In the genomic region with DNA sequence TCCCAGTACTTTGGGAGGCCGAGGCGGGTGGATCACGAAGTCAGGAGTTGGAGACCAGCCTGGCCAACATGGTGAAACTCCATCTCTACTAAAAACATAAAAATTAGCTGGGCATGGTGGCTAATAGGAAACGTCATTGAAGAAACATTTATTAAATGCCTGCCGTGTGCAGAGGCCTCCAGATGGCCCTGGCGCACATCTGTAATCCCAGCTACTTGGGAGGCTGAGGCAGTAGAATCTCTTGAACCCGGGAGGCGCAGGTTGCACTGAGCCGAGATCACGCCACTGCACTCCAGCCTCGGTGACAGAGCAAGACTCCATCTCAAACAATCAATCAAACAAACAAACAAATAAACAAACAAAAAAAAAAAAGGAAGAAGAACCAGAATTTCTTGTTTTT, we compare ENCODE assay signal across 8 cellular contexts.
DNase-seq lines count a peak whose midpoint lies in the region; ATAC-seq and TF ChIP-seq lines count a peak whose summit lies in the region.
"Not testable (repeated sequence)": the region's sequence is repeated elsewhere in the genome, so short reads cannot be mapped to it uniquely, and the experiment has no call there.

No MANE protein-coding gene starts in this region.

- H3K4me1 Mint-ChIP-seq in T-helper 2 cell treated with Interferon-gamma antibody and Interleukin-4, amounts not matched to agents 5 μg/mL and 100 μg/mL, for 36 hours (ENCODE audit: low read depth), result peaks cover 19% of the 10 kb centered on the region
- H3K4me1 Mint-ChIP-seq in stimulated activated naive CD8-positive, alpha-beta T cell treated with anti-CD3 and anti-CD28 coated beads, Interleukin-15, Interleukin-2, amounts not matched to agents 100 ng/mL and 50 ng/mL, for 24 hours (ENCODE audit: low read depth), result peaks cover 17% of the 10 kb centered on the region

- H3K4me3 ChIP-seq in BLaER1 treated with 17β-estradiol and CSF1 and Interleukin-3, amounts not matched to agents 10 nM and 100 nM; prostate gland; urinary bladder (ENCODE audit: low read depth, low read length): not testable (repeated sequence)
- H3K4me3 ChIP-seq in dorsolateral prefrontal cortex (peak overlapping the region in 20 of 59 donors; percentile 0 to 52 (median 26)), foreskin fibroblast (ENCODE audit: low read depth in 1 of 2, low read length in 2 of 2) (peak overlapping the region; percentile 17 to 18), lower lobe of right lung (peak overlapping the region; percentile 17)

- peaks cover 0 to 24% (median 14%) of the 10 kb centered on the region in 11 experiments; a peak in 13 of 22 replicates for H3K9me3 ChIP-seq in BLaER1 treated with 17β-estradiol and CSF1 and Interleukin-3, amounts not matched to agents 10 nM and 100 nM (replicated peaks in 1 of 11)
- H3K9me3 ChIP-seq in lower lobe of right lung, prostate gland: not testable (repeated sequence)

- H3K9me3 Mint-ChIP-seq in T-helper 2 cell treated with Interferon-gamma antibody and Interleukin-4, amounts not matched to agents 5 μg/mL and 100 μg/mL, for 36 hours, result peaks cover 17% of the 10 kb centered on the region
- H3K9me3 Mint-ChIP-seq in stimulated activated naive CD8-positive, alpha-beta T cell treated with anti-CD3 and anti-CD28 coated beads, Interleukin-15, Interleukin-2, amounts not matched to agents 100 ng/mL and 50 ng/mL, for 24 hours, result not testable (repeated sequence)

- not testable (repeated sequence) for DNase-seq in T-helper 2 cell treated with Interferon-gamma antibody and Interleukin-4, amounts not matched to agents 5 μg/mL and 100 μg/mL, for 36 hours (ENCODE audit: low spot score); dorsolateral prefrontal cortex; lower lobe of right lung; prostate gland (ENCODE audit: low spot score)
- DNase-seq in foreskin fibroblast, result peak; percentile 54 to 75

- not testable (repeated sequence) for H3K27me3 Mint-ChIP-seq in T-helper 2 cell treated with Interferon-gamma antibody and Interleukin-4, amounts not matched to agents 5 μg/mL and 100 μg/mL, for 36 hours (ENCODE audit: low read depth); stimulated activated naive CD8-positive, alpha-beta T cell treated with anti-CD3 and anti-CD28 coated beads, Interleukin-15, Interleukin-2, amounts not matched to agents 100 ng/mL and 50 ng/mL, for 24 hours

- H3K27ac Mint-ChIP-seq in T-helper 2 cell treated with Interferon-gamma antibody and Interleukin-4, amounts not matched to agents 5 μg/mL and 100 μg/mL, for 36 hours, result peak overlapping the region; percentile 16
- not testable (repeated sequence) for H3K27ac Mint-ChIP-seq in stimulated activated naive CD8-positive, alpha-beta T cell treated with anti-CD3 and anti-CD28 coated beads, Interleukin-15, Interleukin-2, amounts not matched to agents 100 ng/mL and 50 ng/mL, for 24 hours

- peaks cover 20 to 93% (median 83%) of the 10 kb centered on the region in 11 experiments for H3K36me3 ChIP-seq in BLaER1 treated with 17β-estradiol and CSF1 and Interleukin-3, amounts not matched to agents 10 nM and 100 nM
- H3K36me3 ChIP-seq in lower lobe of right lung; prostate gland; urinary bladder (ENCODE audit: insufficient read depth): not testable (repeated sequence)

- ATAC-seq in lower lobe of right lung, result not testable (repeated sequence)

- not testable (repeated sequence) for H3K27me3 ChIP-seq in BLaER1 treated with 17β-estradiol and CSF1 and Interleukin-3, amounts not matched to agents 10 nM and 100 nM; dorsolateral prefrontal cortex; lower lobe of right lung (ENCODE audit: low read depth); prostate gland (replicated peaks; ENCODE audit: insufficient read depth)

- H4K20me1 ChIP-seq in BLaER1 treated with 17β-estradiol and CSF1 and Interleukin-3, amounts not matched to agents 10 nM and 100 nM, result peaks cover 12 to 75% (median 30%) of the 10 kb centered on the region in 11 experiments; a peak in 19 of 22 replicates

- 64% methylated on average over 11 of the region's 11 CpGs for WGBS in prostate gland
- 59% methylated on average over 11 of the region's 11 CpGs for WGBS in urinary bladder

- not testable (repeated sequence) for TF ChIP-seq POLR2A in prostate gland (IDR thresholded peaks at IDR 0.05)

- not testable (repeated sequence) for TF ChIP-seq CTCF in dorsolateral prefrontal cortex (IDR thresholded peaks at IDR 0.05 in 54 of 56, conservative IDR thresholded peaks at IDR 0.05 in 2 of 56; ENCODE audit: low read depth in 1 of 56, partially characterized antibody in 56 of 56); foreskin fibroblast (IDR thresholded peaks at IDR 0.05; ENCODE audit: low read depth, low read length); lower lobe of right lung (IDR thresholded peaks at IDR 0.05); prostate gland (IDR thresholded peaks at IDR 0.05)

- peaks cover 22 to 39% (median 31%) of the 10 kb centered on the region in 10 experiments for H3K4me1 ChIP-seq in BLaER1 treated with 17β-estradiol and CSF1 and Interleukin-3, amounts not matched to agents 10 nM and 100 nM
- H3K4me1 ChIP-seq in lower lobe of right lung, result peaks cover 30% of the 10 kb centered on the region
- peaks cover 24% of the 10 kb centered on the region for H3K4me1 ChIP-seq in prostate gland (replicated peaks)
- H3K4me1 ChIP-seq in urinary bladder (ENCODE audit: insufficient read depth), result not testable (repeated sequence)

- H3K27ac ChIP-seq in BLaER1 treated with 17β-estradiol and CSF1 and Interleukin-3, amounts not matched to agents 10 nM and 100 nM, result peak overlapping the region in 7 of 11 experiments; percentile 11 to 62 (median 24); a peak in 7 of 22 replicates
- H3K27ac ChIP-seq in dorsolateral prefrontal cortex (peak overlapping the region in 50 of 59 donors; percentile 6 to 85 (median 64)), lower lobe of right lung (peak overlapping the region; percentile 72), prostate gland (peak overlapping the region; percentile 77 to 78), urinary bladder (ENCODE audit: low read depth) (peak overlapping the region; percentile 33)

- peak overlapping the region in 2 of 11 experiments; percentile 9 to 34; a peak in 1 of 22 replicates for H3K9ac ChIP-seq in BLaER1 treated with 17β-estradiol and CSF1 and Interleukin-3, amounts not matched to agents 10 nM and 100 nM

- intact Hi-C loops in dorsolateral prefrontal cortex (cut with DNase I); lower lobe of right lung (cut with DNase I); prostate gland (cut with DNase I): not testable (repeated sequence)

- H3K4me2 ChIP-seq in BLaER1 treated with 17β-estradiol and CSF1 and Interleukin-3, amounts not matched to agents 10 nM and 100 nM, result peak overlapping the region in 5 of 11 experiments; percentile 29 to 73 (median 72); a peak in 12 of 22 replicates

- H3K4me3 Mint-ChIP-seq in T-helper 2 cell treated with Interferon-gamma antibody and Interleukin-4, amounts not matched to agents 5 μg/mL and 100 μg/mL, for 36 hours, result not testable (repeated sequence)
- H3K4me3 Mint-ChIP-seq in stimulated activated naive CD8-positive, alpha-beta T cell treated with anti-CD3 and anti-CD28 coated beads, Interleukin-15, Interleukin-2, amounts not matched to agents 100 ng/mL and 50 ng/mL, for 24 hours, result peak overlapping the region; percentile 5

- H3K36me3 Mint-ChIP-seq in T-helper 2 cell treated with Interferon-gamma antibody and Interleukin-4, amounts not matched to agents 5 μg/mL and 100 μg/mL, for 36 hours (ENCODE audit: low read depth), result peaks cover 21% of the 10 kb centered on the region
- H3K36me3 Mint-ChIP-seq in stimulated activated naive CD8-positive, alpha-beta T cell treated with anti-CD3 and anti-CD28 coated beads, Interleukin-15, Interleukin-2, amounts not matched to agents 100 ng/mL and 50 ng/mL, for 24 hours (ENCODE audit: low read depth), result peaks cover 23% of the 10 kb centered on the region

Comparison
In these comparisons a context has a peak if more than half of its experiments do, and no peak if none do; other contexts are left out.
1. H3K27ac ChIP-seq: peak in every context shown above with its lines; median percentile 78 in prostate gland; 72 in lower lobe of right lung; 64 in dorsolateral prefrontal cortex; 33 in urinary bladder; 24 in BLaER1 treated with 17β-estradiol and CSF1 and Interleukin-3, amounts not matched to agents 10 nM and 100 nM.